12 cellular contexts compared by ENCODE assay signal in the genomic region with DNA sequence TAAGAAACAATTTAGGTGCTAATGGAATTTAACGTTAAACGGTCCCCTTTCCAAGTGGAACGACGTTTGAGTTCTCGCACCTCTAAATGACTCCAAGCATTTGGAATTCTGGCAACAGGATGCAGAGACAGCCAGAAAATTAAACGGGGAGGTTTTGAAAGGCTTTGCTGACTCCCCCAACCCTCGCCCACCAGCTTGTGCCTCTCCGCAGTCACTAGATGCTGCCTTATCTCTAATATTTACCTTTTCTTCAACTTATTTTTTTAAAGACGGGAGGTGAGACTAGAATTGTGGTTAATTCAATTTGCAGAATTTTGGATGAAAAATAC. TPM values are rescaled to one million over a fixed set of nuclear protein-coding genes. Genes with fewer than 3 reads are reported as not detected.
DNase-seq lines count a peak whose midpoint lies in the region; ATAC-seq and TF ChIP-seq lines count a peak whose summit lies in the region.
"Had no signal": no experiment of that assay in that cellular context is flagged by ENCODE, and none has a peak within 500 bp of the region (broad histone marks: within the 10 kb centered on the region; RNA-seq: fewer than 3 reads in every experiment).

No MANE protein-coding gene starts in this region.

- H3K4me3 ChIP-seq in HUES48 (ENCODE audit: low read depth, low read length) (peak overlapping the region; percentile 88), mesodermal cell (ENCODE audit: extremely low read depth, insufficient read depth, low read length, poor library complexity, severe bottlenecking) (peak overlapping the region; percentile 49), smooth muscle cell (no peak overlapping the region), gastrocnemius medialis (no peak overlapping the region), right atrium auricular region (no peak overlapping the region)
- H3K4me3 ChIP-seq: transverse colon had no signal

- no peaks in the 10 kb centered on the region for H3F3A ChIP-seq in smooth muscle cell (ENCODE audit: low read depth)

- H3K9me3 ChIP-seq in HUES48 (ENCODE audit: control insufficient read depth, insufficient read depth, low read length): no peaks in the 10 kb centered on the region
- H3K9me3 ChIP-seq in mesodermal cell (ENCODE audit: control insufficient read depth, low read length): no peaks in the 10 kb centered on the region
- H3K9me3 ChIP-seq in smooth muscle cell (replicated peaks; ENCODE audit: low read depth): no peaks in the 10 kb centered on the region
- no peaks in the 10 kb centered on the region for H3K9me3 ChIP-seq in gastrocnemius medialis
- no peaks in the 10 kb centered on the region for H3K9me3 ChIP-seq in right atrium auricular region
- H3K9me3 ChIP-seq: transverse colon had no signal

- peaks cover 38% of the 10 kb centered on the region for H3K36me3 ChIP-seq in HUES48 (ENCODE audit: control insufficient read depth, insufficient read depth, low read length)
- H3K36me3 ChIP-seq in mesodermal cell (ENCODE audit: control insufficient read depth, insufficient read depth, low read length): no peaks in the 10 kb centered on the region
- no peaks in the 10 kb centered on the region for H3K36me3 ChIP-seq in smooth muscle cell (ENCODE audit: low read depth)
- H3K36me3 ChIP-seq in gastrocnemius medialis: no peaks in the 10 kb centered on the region
- no peaks in the 10 kb centered on the region for H3K36me3 ChIP-seq in right atrium auricular region
- H3K36me3 ChIP-seq: transverse colon had no signal

- H3K27ac ChIP-seq in HUES48 (ENCODE audit: low read depth, low read length): peak overlapping the region; percentile 98
- peak overlapping the region; percentile 65 for H3K27ac ChIP-seq in mesodermal cell (ENCODE audit: low read depth, low read length, severe bottlenecking)
- no peak overlapping the region for H3K27ac ChIP-seq in smooth muscle cell (ENCODE audit: low read depth)
- H3K27ac ChIP-seq in gastrocnemius medialis: no peak overlapping the region
- no peak overlapping the region for H3K27ac ChIP-seq in right atrium auricular region
- H3K27ac ChIP-seq: transverse colon had no signal

- no peak for ATAC-seq in activated naive CD8-positive, alpha-beta T cell treated with anti-CD3 and anti-CD28 coated beads, Interleukin-2, amount 10 ng/mL, durations not matched to agents 7 days and 5 days (ENCODE audit: low read depth)
- no peak for ATAC-seq in gastrocnemius medialis
- ATAC-seq: left lobe of liver had no signal

- H3K27me3 ChIP-seq in HUES48 (ENCODE audit: control insufficient read depth, insufficient read depth, low read length): peaks cover 63% of the 10 kb centered on the region
- H3K27me3 ChIP-seq in smooth muscle cell (ENCODE audit: low read depth): peaks cover 99% of the 10 kb centered on the region
- H3K27me3 ChIP-seq in gastrocnemius medialis: peaks cover 88 to 92% (median 90%) of the 10 kb centered on the region in 3 donors
- peaks cover 69 to 86% of the 10 kb centered on the region in 2 donors for H3K27me3 ChIP-seq in right atrium auricular region

- POLR2A ChIA-PET in activated naive CD8-positive, alpha-beta T cell treated with anti-CD3 and anti-CD28 coated beads, Interleukin-2, amount 10 ng/mL, durations not matched to agents 7 days and 5 days (lab: Charles Lee): no interaction called here

- H3K4me1 ChIP-seq in HUES48 (ENCODE audit: control insufficient read depth, insufficient read depth, low read length) (peaks cover 28% of the 10 kb centered on the region), mesodermal cell (ENCODE audit: control insufficient read depth, insufficient read depth, low read length, poor library complexity, severe bottlenecking) (peaks cover 14% of the 10 kb centered on the region), smooth muscle cell (ENCODE audit: low read depth) (peaks cover 20% of the 10 kb centered on the region), gastrocnemius medialis (peaks cover 12 to 17% of the 10 kb centered on the region in 2 donors), right atrium auricular region (peaks cover 0 to 45% of the 10 kb centered on the region in 2 donors)

- CTCF ChIA-PET in Calu3 (lab: Charles Lee): no interaction called here

- DNase-seq in Calu3: no peak
- no peak for DNase-seq in activated naive CD8-positive, alpha-beta T cell treated with anti-CD3 and anti-CD28 coated beads, Interleukin-2, amount 10 ng/mL, durations not matched to agents 7 days and 5 days
- no peak for DNase-seq in smooth muscle cell (lab: John Stamatoyannopoulos, UW; ENCODE audit: unreplicated experiment)
- DNase-seq in gastrocnemius medialis: no peak
- no peak for DNase-seq in right atrium auricular region (ENCODE audit: low spot score)
- DNase-seq in D341Med (ENCODE audit: low spot score): no peak
- DNase-seq: transverse colon had no signal

- no peaks in the 10 kb centered on the region for H3K79me2 ChIP-seq in smooth muscle cell (ENCODE audit: low read depth)

- peak overlapping the region; percentile 33 for H3K27ac Mint-ChIP-seq in Calu3 (ENCODE audit: unreplicated experiment)
- H3K27ac Mint-ChIP-seq in activated naive CD8-positive, alpha-beta T cell treated with anti-CD3 and anti-CD28 coated beads, Interleukin-2, amount 10 ng/mL, durations not matched to agents 7 days and 5 days: peak overlapping the region; percentile 64

- H3K4me3 Mint-ChIP-seq in Calu3 (ENCODE audit: low read depth, unreplicated experiment): peak overlapping the region; percentile 60
- no peak overlapping the region for H3K4me3 Mint-ChIP-seq in activated naive CD8-positive, alpha-beta T cell treated with anti-CD3 and anti-CD28 coated beads, Interleukin-2, amount 10 ng/mL, durations not matched to agents 7 days and 5 days

- no peak overlapping the region for H2AFZ ChIP-seq in smooth muscle cell (ENCODE audit: low read depth)

- TF ChIP-seq CTCF in Calu3 (IDR thresholded peaks at IDR 0.05; ENCODE audit: unreplicated experiment) (no peak), smooth muscle cell (IDR thresholded peaks at IDR 0.05; ENCODE audit: borderline replicate concordance, insufficient read depth, poor library complexity, severe bottlenecking) (no peak), gastrocnemius medialis (IDR thresholded peaks at IDR 0.05 in 4 of 5, conservative IDR thresholded peaks at IDR 0.05 in 1 of 5) (no peak), right atrium auricular region (IDR thresholded peaks at IDR 0.05) (no peak)

- peak overlapping the region; percentile 89 for H3K9ac ChIP-seq in HUES48 (ENCODE audit: low read depth, low read length)
- no peak overlapping the region for H3K9ac ChIP-seq in smooth muscle cell (ENCODE audit: low read depth)

- no peaks in the 10 kb centered on the region for H3K27me3 Mint-ChIP-seq in Calu3 (ENCODE audit: unreplicated experiment)
- peaks cover 64% of the 10 kb centered on the region for H3K27me3 Mint-ChIP-seq in activated naive CD8-positive, alpha-beta T cell treated with anti-CD3 and anti-CD28 coated beads, Interleukin-2, amount 10 ng/mL, durations not matched to agents 7 days and 5 days

- no peaks in the 10 kb centered on the region for H3K4me1 Mint-ChIP-seq in Calu3 (ENCODE audit: low read depth, unreplicated experiment)
- peaks cover 19% of the 10 kb centered on the region for H3K4me1 Mint-ChIP-seq in activated naive CD8-positive, alpha-beta T cell treated with anti-CD3 and anti-CD28 coated beads, Interleukin-2, amount 10 ng/mL, durations not matched to agents 7 days and 5 days

- peaks cover 4% of the 10 kb centered on the region for H3K36me3 Mint-ChIP-seq in Calu3 (ENCODE audit: insufficient read depth, unreplicated experiment)
- H3K36me3 Mint-ChIP-seq in activated naive CD8-positive, alpha-beta T cell treated with anti-CD3 and anti-CD28 coated beads, Interleukin-2, amount 10 ng/mL, durations not matched to agents 7 days and 5 days: no peaks in the 10 kb centered on the region

- peaks cover 2% of the 10 kb centered on the region for H4K20me1 ChIP-seq in smooth muscle cell (ENCODE audit: low read depth)

- intact Hi-C loops in Calu3 (cut with micrococcal nuclease; ENCODE audit: unreplicated experiment): no loop called here
- intact Hi-C loops in gastrocnemius medialis (cut with DNase I; ENCODE audit: low total_unique reads): loop anchor here (10.0 kb wide), 1 partner anchor 329 kb away; no protein-coding TSS in a partner anchor

- in situ Hi-C loops in gastrocnemius medialis (cut with MboI; ENCODE audit: low sequenced_read_pairs in 4 of 4): no loop called here

- no peaks in the 10 kb centered on the region for H3K9me3 Mint-ChIP-seq in Calu3 (ENCODE audit: low read depth, unreplicated experiment)
- no peaks in the 10 kb centered on the region for H3K9me3 Mint-ChIP-seq in activated naive CD8-positive, alpha-beta T cell treated with anti-CD3 and anti-CD28 coated beads, Interleukin-2, amount 10 ng/mL, durations not matched to agents 7 days and 5 days

- 0% methylated on average over 5 to 7 of the region's 9 CpGs for WGBS in mesodermal cell (ENCODE audit: insufficient coverage in 2 of 2), 2 experiments
- WGBS in smooth muscle cell (ENCODE audit: low lambda C conversion rate): 3% methylated on average over 9 of the region's 9 CpGs

- no peak for TF ChIP-seq POLR2A in gastrocnemius medialis (IDR thresholded peaks at IDR 0.05)

- no peak overlapping the region for H3K4me2 ChIP-seq in smooth muscle cell

- no TSS peak for BruUV-seq in Calu3 (replicated peaks; lab: Mats Ljungman, UMichigan)

RNA-seq across cellular contexts. Expression of a gene that starts 2.5 kb away (rescaled TPM):
- 3.5 and 3.6 TPM in 2 replicates for total RNA-seq in Calu3 (2022)
- not detected for total RNA-seq in activated naive CD8-positive, alpha-beta T cell treated with anti-CD3 and anti-CD28 coated beads, Interleukin-2, amount 10 ng/mL, durations not matched to agents 7 days and 5 days
- 22.0 TPM for polyA plus RNA-seq in mesodermal cell (2013, experiment 1 of 2)
- 13.8 TPM for polyA plus RNA-seq in mesodermal cell (2013, experiment 2 of 2)
- not detected in 2 replicates for total RNA-seq in smooth muscle cell
- polyA plus RNA-seq in smooth muscle cell: not detected in 2 replicates
- not detected for total RNA-seq in gastrocnemius medialis
- total RNA-seq in right atrium auricular region: under 1 TPM in 1 of 2 donors, not detected in 1; 0.08 TPM
- total RNA-seq: activated CD8-positive, alpha-beta memory T cell treated with anti-CD3 and anti-CD28 coated beads for 36 hours; fibroblast of lung; transverse colon had no signal
- polyA plus RNA-seq: fibroblast of lung had no signal

RNA-seq across cellular contexts. Expression of a gene that starts 12.5 kb away (rescaled TPM):
- total RNA-seq in Calu3 (2022): 0.57 and 0.71 TPM in 2 replicates
- total RNA-seq in activated naive CD8-positive, alpha-beta T cell treated with anti-CD3 and anti-CD28 coated beads, Interleukin-2, amount 10 ng/mL, durations not matched to agents 7 days and 5 days: not detected
- 5.5 TPM for polyA plus RNA-seq in mesodermal cell (2013, experiment 1 of 2)
- 4.1 TPM for polyA plus RNA-seq in mesodermal cell (2013, experiment 2 of 2)
- not detected in 2 replicates for total RNA-seq in smooth muscle cell
- not detected in 2 replicates for polyA plus RNA-seq in smooth muscle cell
- not detected for total RNA-seq in gastrocnemius medialis
- not detected for total RNA-seq in right atrium auricular region
- total RNA-seq: activated CD8-positive, alpha-beta memory T cell treated with anti-CD3 and anti-CD28 coated beads for 36 hours; fibroblast of lung; left lobe of liver; transverse colon had no signal
- polyA plus RNA-seq: fibroblast of lung had no signal

Comparison
In these comparisons a context has a peak if more than half of its experiments do, and no peak if none do; other contexts are left out.
1. H3K27ac ChIP-seq: peak in HUES48 (single experiment) and mesodermal cell (single experiment); none in smooth muscle cell (single experiment), gastrocnemius medialis (0 of 4) and right atrium auricular region (0 of 2).
2. H3K4me3 ChIP-seq: peak in HUES48 (single experiment) and mesodermal cell (single experiment); none in smooth muscle cell (single experiment), gastrocnemius medialis (0 of 4) and right atrium auricular region (0 of 2).